In the genomic region with DNA sequence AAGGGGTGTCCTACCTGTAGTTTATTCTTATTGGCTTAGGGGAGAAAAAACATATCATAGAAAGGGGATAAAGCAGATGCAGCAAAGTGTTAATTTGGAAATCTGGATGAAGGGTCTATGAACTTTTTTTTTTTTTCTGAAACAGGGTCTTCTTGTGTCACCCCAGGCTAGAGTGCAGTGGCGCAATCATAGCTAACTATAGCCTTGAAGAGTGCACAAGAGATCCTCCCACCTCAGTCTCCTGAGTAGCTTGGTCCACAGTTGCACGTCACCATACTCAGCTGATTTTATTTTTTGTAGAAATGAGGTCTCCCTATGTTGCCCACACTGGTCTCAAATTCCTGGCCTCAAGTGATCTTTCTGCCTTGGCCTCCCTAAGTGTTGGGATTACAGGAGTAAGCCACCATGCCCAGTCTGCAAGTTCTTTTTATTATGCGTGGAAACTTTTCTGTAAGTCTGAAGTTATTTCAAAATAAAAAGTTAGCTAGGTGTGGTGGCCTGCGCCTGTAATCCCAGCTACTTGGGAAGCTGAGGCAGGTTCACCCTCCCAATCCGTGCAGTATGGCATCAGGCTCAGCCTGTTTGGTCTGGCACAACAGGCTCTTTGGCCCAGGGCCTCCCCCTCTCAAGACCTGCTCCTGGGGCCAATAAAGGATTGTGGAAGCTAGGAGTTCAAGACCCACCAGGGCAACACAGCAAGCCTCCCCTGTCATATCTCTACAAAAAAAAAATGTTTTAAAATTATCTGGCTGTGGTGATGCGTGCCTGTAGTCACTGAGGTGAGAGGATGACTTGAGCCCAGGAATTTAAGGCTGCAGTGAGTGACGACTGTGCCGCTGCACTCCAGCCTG, we compare ENCODE assay signal across 32 cellular contexts.
"Had no signal": no experiment of that assay in that cellular context is flagged by ENCODE, and none has a peak within 500 bp of the region (broad histone marks: within the 10 kb centered on the region; RNA-seq: fewer than 3 reads in every experiment).

No MANE protein-coding gene starts in this region.

- H3K27ac Mint-ChIP-seq: activated CD4-positive, alpha-beta T cell treated with anti-CD3 and anti-CD28 coated beads, Interleukin-2, amount 10 ng/mL, durations not matched to agents 24 days and 14 days; activated CD8-positive, alpha-beta T cell treated with anti-CD3 and anti-CD28 coated beads, Interleukin-2, amount 10 ng/mL, durations not matched to agents 7 days and 5 days; activated naive CD4-positive, alpha-beta T cell treated with anti-CD3 and anti-CD28 coated beads, Interleukin-2, amount 10 ng/mL, durations not matched to agents 7 days and 5 days; activated naive CD8-positive, alpha-beta T cell; activated naive CD8-positive, alpha-beta T cell treated with anti-CD3 and anti-CD28 coated beads, Interleukin-2, amount 50 U/mL, for 24 hours had no signal

- ATAC-seq: activated CD8-positive, alpha-beta T cell treated with anti-CD3 and anti-CD28 coated beads, Interleukin-2, amount 10 ng/mL, durations not matched to agents 7 days and 5 days; activated naive CD8-positive, alpha-beta T cell treated with anti-CD3 and anti-CD28 coated beads, Interleukin-2, amount 50 U/mL, for 24 hours; activated T-cell treated with anti-CD3 and anti-CD28 coated beads, Interleukin-2, amount 50 U/mL, for 4 hours; SK-N-SH treated with all-trans-retinoic acid at 6 μM for 48 hours had no signal

- DNase-seq: activated CD4-positive, alpha-beta T cell treated with anti-CD3 and anti-CD28 coated beads for 1 hour; activated CD4-positive, alpha-beta T cell treated with anti-CD3 and anti-CD28 coated beads, Interleukin-2, amount 10 ng/mL, durations not matched to agents 24 days and 14 days; activated CD4-positive, alpha-beta T cell treated with anti-CD3 and anti-CD28 coated beads, Interleukin-2, amount 50 U/mL, for 48 hours; activated CD4-positive, CD25-positive, alpha-beta regulatory T cell; activated CD8-positive, alpha-beta T cell treated with anti-CD3 and anti-CD28 coated beads, Interleukin-2, amount 10 ng/mL, durations not matched to agents 7 days and 5 days; activated effector memory CD4-positive, alpha-beta T cell treated with Interleukin-2 at 50 U/mL for 16 hours; activated naive CD4-positive, alpha-beta T cell treated with anti-CD3 and anti-CD28 coated beads, Interleukin-2, amount 10 ng/mL, durations not matched to agents 7 days and 5 days; activated naive CD8-positive, alpha-beta T cell treated with anti-CD3 and anti-CD28 coated beads, Interleukin-2, amount 50 U/mL, for 24 hours; activated T-cell treated with anti-CD3 and anti-CD28 coated beads, Interleukin-2, amount 50 U/mL, for 4 hours; anterior cingulate cortex; brain microvascular endothelial cell; IMR-90; Karpas-422; KBM-7; NCI-H1048; NCI-H1105 treated with DMSO at 0.1 percent for 48 hours; NCI-H1436; NCI-H1694; NCI-H1930; NCI-H2081 treated with DMSO at 0.1 percent for 48 hours; NCI-H345; NCI-H524 treated with DMSO at 0.1 percent for 48 hours; NK-92 treated with Interleukin-12 subunit alpha and Interleukin-12 subunit beta, amount 100 ng/mL, for 24 hours; OCI-M1; SHP77; T-helper 1 cell; T-helper 2 cell; T-helper 9 cell; WERI-Rb-1 had no signal

- H3K9me3 Mint-ChIP-seq: activated CD4-positive, alpha-beta T cell treated with anti-CD3 and anti-CD28 coated beads, Interleukin-2, amount 10 ng/mL, durations not matched to agents 24 days and 14 days; activated naive CD4-positive, alpha-beta T cell treated with anti-CD3 and anti-CD28 coated beads, Interleukin-2, amount 10 ng/mL, durations not matched to agents 7 days and 5 days; activated naive CD8-positive, alpha-beta T cell treated with anti-CD3 and anti-CD28 coated beads, Interleukin-2, amount 50 U/mL, for 24 hours; activated T-cell treated with anti-CD3 and anti-CD28 coated beads, Interleukin-2, amount 50 U/mL, for 4 hours; central memory CD8-positive, alpha-beta T cell had no signal

- H3K36me3 Mint-ChIP-seq: activated naive CD4-positive, alpha-beta T cell treated with anti-CD3 and anti-CD28 coated beads, Interleukin-2, amount 10 ng/mL, durations not matched to agents 7 days and 5 days; activated naive CD8-positive, alpha-beta T cell had no signal

- H3K27ac ChIP-seq: brain microvascular endothelial cell, WERI-Rb-1 had no signal

- H3K27me3 Mint-ChIP-seq: activated naive CD8-positive, alpha-beta T cell; activated naive CD8-positive, alpha-beta T cell treated with anti-CD3 and anti-CD28 coated beads, Interleukin-2, amount 50 U/mL, for 24 hours; central memory CD8-positive, alpha-beta T cell had no signal

- H3K4me3 Mint-ChIP-seq: activated CD4-positive, alpha-beta T cell treated with anti-CD3 and anti-CD28 coated beads, Interleukin-2, amount 10 ng/mL, durations not matched to agents 24 days and 14 days; activated CD8-positive, alpha-beta T cell treated with anti-CD3 and anti-CD28 coated beads, Interleukin-2, amount 10 ng/mL, durations not matched to agents 7 days and 5 days; activated naive CD4-positive, alpha-beta T cell treated with anti-CD3 and anti-CD28 coated beads, Interleukin-2, amount 10 ng/mL, durations not matched to agents 7 days and 5 days; activated naive CD8-positive, alpha-beta T cell; activated naive CD8-positive, alpha-beta T cell treated with anti-CD3 and anti-CD28 coated beads, Interleukin-2, amount 50 U/mL, for 24 hours; activated T-cell treated with anti-CD3 and anti-CD28 coated beads, Interleukin-2, amount 50 U/mL, for 4 hours; central memory CD8-positive, alpha-beta T cell had no signal

- H3K36me3 ChIP-seq: brain microvascular endothelial cell, WERI-Rb-1 had no signal

- H3K4me1 Mint-ChIP-seq: activated naive CD4-positive, alpha-beta T cell treated with anti-CD3 and anti-CD28 coated beads, Interleukin-2, amount 10 ng/mL, durations not matched to agents 7 days and 5 days; central memory CD8-positive, alpha-beta T cell had no signal
